In genomic region chrX:135403374-135403773, GRCh38 we compare ENCODE assay signal across 18 cellular contexts. TPM values are rescaled to one million over a fixed set of nuclear protein-coding genes. Genes with fewer than 3 reads are reported as not detected.
DNase-seq lines count a peak whose midpoint lies in the region; ATAC-seq, FAIRE-seq and TF ChIP-seq lines count a peak whose summit lies in the region.
"Had no signal": no experiment of that assay in that cellular context is flagged by ENCODE, and none has a peak within 500 bp of the region (broad histone marks: within the 10 kb centered on the region; RNA-seq: fewer than 3 reads in every experiment).

No MANE protein-coding gene starts in this region.

- H3K36me3 Mint-ChIP-seq in activated CD4-positive, alpha-beta memory T cell treated with anti-CD3 and anti-CD28 coated beads, Interleukin-2, amount 10 ng/mL, durations not matched to agents 7 days and 5 days (ENCODE audit: low read depth) = no peaks in the 10 kb centered on the region
- H3K36me3 Mint-ChIP-seq in activated CD4-positive, alpha-beta memory T cell treated with anti-CD3 and anti-CD28 coated beads for 36 hours = no peaks in the 10 kb centered on the region
- H3K36me3 Mint-ChIP-seq in CD8-positive, alpha-beta T cell = no peaks in the 10 kb centered on the region
- no peaks in the 10 kb centered on the region for H3K36me3 Mint-ChIP-seq in activated T-helper 1 cell treated with anti-CD3 and anti-CD28 coated beads, Interleukin-12 subunit alpha, Interleukin-12 subunit beta, Interleukin-2, Interleukin-4 antibody, amounts not matched to agents 30 ng/mL and 10 ng/mL and 1 ng/mL, durations not matched to agents 14 hours and 24 hours and 36 hours (ENCODE audit: low read depth)

- POLR2A ChIA-PET in activated CD4-positive, alpha-beta memory T cell treated with anti-CD3 and anti-CD28 coated beads, Interleukin-2, amount 10 ng/mL, durations not matched to agents 7 days and 5 days (lab: Charles Lee) = no interaction called here
- POLR2A ChIA-PET in activated CD4-positive, alpha-beta memory T cell treated with anti-CD3 and anti-CD28 coated beads for 36 hours (lab: Charles Lee) = no interaction called here
- POLR2A ChIA-PET in CD8-positive, alpha-beta T cell (lab: Charles Lee) = interaction anchor here (0.6 to 1.0 kb wide), 2 partner anchors 13 to 19 kb away, joined by 3 read pairs; partner anchors contain the start of gene SMIM10L2A

- DNase-seq in activated CD4-positive, alpha-beta memory T cell treated with anti-CD3 and anti-CD28 coated beads, Interleukin-2, amount 10 ng/mL, durations not matched to agents 7 days and 5 days = no peak
- no peak for DNase-seq in activated CD4-positive, alpha-beta memory T cell treated with anti-CD3 and anti-CD28 coated beads for 36 hours
- DNase-seq in CD8-positive, alpha-beta T cell = no peak
- DNase-seq in activated T-helper 1 cell treated with anti-CD3 and anti-CD28 coated beads, Interleukin-12 subunit alpha, Interleukin-12 subunit beta, Interleukin-2, Interleukin-4 antibody, amounts not matched to agents 30 ng/mL and 10 ng/mL and 1 ng/mL, durations not matched to agents 14 hours and 24 hours and 36 hours (ENCODE audit: low spot score) = no peak
- DNase-seq in left lung (no peak), NCI-H524 (lab: John Stamatoyannopoulos, UW) (no peak), kidney (no peak), NCI-H2081 (lab: John Stamatoyannopoulos, UW) (no peak)
- DNase-seq: GOT3, NCI-H1436 treated with DMSO at 0.1 percent for 48 hours, NCI-H446 treated with DMSO at 0.1 percent for 48 hours, NCI-H774, PC-9 had no signal

- H3K27me3 Mint-ChIP-seq in activated CD4-positive, alpha-beta memory T cell treated with anti-CD3 and anti-CD28 coated beads, Interleukin-2, amount 10 ng/mL, durations not matched to agents 7 days and 5 days = peaks cover 4% of the 10 kb centered on the region
- no peaks in the 10 kb centered on the region for H3K27me3 Mint-ChIP-seq in activated CD4-positive, alpha-beta memory T cell treated with anti-CD3 and anti-CD28 coated beads for 36 hours
- H3K27me3 Mint-ChIP-seq in CD8-positive, alpha-beta T cell (ENCODE audit: low read depth) = no peaks in the 10 kb centered on the region
- peaks cover 4% of the 10 kb centered on the region for H3K27me3 Mint-ChIP-seq in activated T-helper 1 cell treated with anti-CD3 and anti-CD28 coated beads, Interleukin-12 subunit alpha, Interleukin-12 subunit beta, Interleukin-2, Interleukin-4 antibody, amounts not matched to agents 30 ng/mL and 10 ng/mL and 1 ng/mL, durations not matched to agents 14 hours and 24 hours and 36 hours (ENCODE audit: insufficient read depth)

- no peak overlapping the region for H3K27ac ChIP-seq in CD8-positive, alpha-beta T cell (ENCODE audit: low read depth, low read length)
- H3K27ac ChIP-seq in left lung (no peak overlapping the region), kidney (ENCODE audit: low read depth in 2 of 2, low read length in 2 of 2) (no peak overlapping the region)
- H3K27ac ChIP-seq: A549, C4-2B, HL-60, PC-9 had no signal

- H3K9me3 ChIP-seq in CD8-positive, alpha-beta T cell (ENCODE audit: low read length) = no peaks in the 10 kb centered on the region
- H3K9me3 ChIP-seq in left lung (no peaks in the 10 kb centered on the region), kidney (ENCODE audit: control insufficient read depth in 1 of 2, low read length in 2 of 2) (no peaks in the 10 kb centered on the region)
- H3K9me3 ChIP-seq: A549 had no signal

- H3K9ac ChIP-seq in kidney (ENCODE audit: low read length in 2 of 2) = no peak overlapping the region

- peaks cover 27% of the 10 kb centered on the region for H3K4me1 ChIP-seq in CD8-positive, alpha-beta T cell (ENCODE audit: insufficient read depth, low read length)
- H3K4me1 ChIP-seq in left lung = no peaks in the 10 kb centered on the region
- no peaks in the 10 kb centered on the region for H3K4me1 ChIP-seq in kidney (ENCODE audit: control insufficient read depth in 1 of 2, insufficient read depth in 1 of 2, low read depth in 1 of 2, low read length in 2 of 2)
- H3K4me1 ChIP-seq: A549 had no signal

- H3K4me3 ChIP-seq in CD8-positive, alpha-beta T cell (ENCODE audit: low read depth, low read length) = no peak overlapping the region
- H3K4me3 ChIP-seq in left lung (no peak overlapping the region), kidney (ENCODE audit: low read length in 2 of 2) (no peak overlapping the region)
- H3K4me3 ChIP-seq: A549, K562, PC-9 had no signal

- H3K4me3 Mint-ChIP-seq in activated CD4-positive, alpha-beta memory T cell treated with anti-CD3 and anti-CD28 coated beads, Interleukin-2, amount 10 ng/mL, durations not matched to agents 7 days and 5 days = no peak overlapping the region
- no peak overlapping the region for H3K4me3 Mint-ChIP-seq in activated CD4-positive, alpha-beta memory T cell treated with anti-CD3 and anti-CD28 coated beads for 36 hours
- peak overlapping the region; percentile 24 for H3K4me3 Mint-ChIP-seq in CD8-positive, alpha-beta T cell
- H3K4me3 Mint-ChIP-seq in activated T-helper 1 cell treated with anti-CD3 and anti-CD28 coated beads, Interleukin-12 subunit alpha, Interleukin-12 subunit beta, Interleukin-2, Interleukin-4 antibody, amounts not matched to agents 30 ng/mL and 10 ng/mL and 1 ng/mL, durations not matched to agents 14 hours and 24 hours and 36 hours = peak overlapping the region; percentile 41

- H3K4me1 Mint-ChIP-seq in activated CD4-positive, alpha-beta memory T cell treated with anti-CD3 and anti-CD28 coated beads, Interleukin-2, amount 10 ng/mL, durations not matched to agents 7 days and 5 days = peaks cover 14% of the 10 kb centered on the region
- peaks cover 14% of the 10 kb centered on the region for H3K4me1 Mint-ChIP-seq in activated CD4-positive, alpha-beta memory T cell treated with anti-CD3 and anti-CD28 coated beads for 36 hours (ENCODE audit: low read depth)
- peaks cover 32% of the 10 kb centered on the region for H3K4me1 Mint-ChIP-seq in CD8-positive, alpha-beta T cell (ENCODE audit: low read depth)
- H3K4me1 Mint-ChIP-seq in activated T-helper 1 cell treated with anti-CD3 and anti-CD28 coated beads, Interleukin-12 subunit alpha, Interleukin-12 subunit beta, Interleukin-2, Interleukin-4 antibody, amounts not matched to agents 30 ng/mL and 10 ng/mL and 1 ng/mL, durations not matched to agents 14 hours and 24 hours and 36 hours (ENCODE audit: low read depth) = peaks cover 12% of the 10 kb centered on the region

- ATAC-seq in CD8-positive, alpha-beta T cell = no peak
- peak; percentile 86 for ATAC-seq in left lung
- ATAC-seq: A549, K562 had no signal

- CTCF ChIA-PET in activated CD4-positive, alpha-beta memory T cell treated with anti-CD3 and anti-CD28 coated beads, Interleukin-2, amount 10 ng/mL, durations not matched to agents 7 days and 5 days (lab: Charles Lee) = no interaction called here
- CTCF ChIA-PET in activated CD4-positive, alpha-beta memory T cell treated with anti-CD3 and anti-CD28 coated beads for 36 hours (lab: Charles Lee) = no interaction called here
- CTCF ChIA-PET in CD8-positive, alpha-beta T cell (lab: Charles Lee) = no interaction called here

- FAIRE-seq in kidney (lab: Jason Lieb, UNC) = no peak
- FAIRE-seq: D721Med, K562 had no signal

- intact Hi-C loops in activated CD4-positive, alpha-beta memory T cell treated with anti-CD3 and anti-CD28 coated beads for 36 hours (cut with micrococcal nuclease) = no loop called here
- intact Hi-C loops in CD8-positive, alpha-beta T cell (cut with DNase I, micrococcal nuclease) = no loop called here
- intact Hi-C loops in activated T-helper 1 cell treated with anti-CD3 and anti-CD28 coated beads, Interleukin-12 subunit alpha, Interleukin-12 subunit beta, Interleukin-2, Interleukin-4 antibody, amounts not matched to agents 30 ng/mL and 10 ng/mL and 1 ng/mL, durations not matched to agents 14 hours and 24 hours and 36 hours (cut with micrococcal nuclease) = no loop called here
- intact Hi-C loops in left lung (cut with DNase I) = no loop called here
- intact Hi-C loops in kidney (cut with DNase I) = no loop called here

- TF ChIP-seq CTCF in CD8-positive, alpha-beta T cell (IDR thresholded peaks at IDR 0.05) = no peak
- TF ChIP-seq CTCF in left lung (IDR thresholded peaks at IDR 0.05) (no peak), kidney (IDR thresholded peaks at IDR 0.05; ENCODE audit: borderline replicate concordance, extremely low read depth, insufficient read depth) (no peak)

- H3K27me3 ChIP-seq in CD8-positive, alpha-beta T cell (ENCODE audit: insufficient read depth, low read length) = no peaks in the 10 kb centered on the region
- no peaks in the 10 kb centered on the region for H3K27me3 ChIP-seq in left lung

- H3K36me3 ChIP-seq in CD8-positive, alpha-beta T cell (ENCODE audit: insufficient read depth, low read length) = no peaks in the 10 kb centered on the region
- H3K36me3 ChIP-seq in left lung (no peaks in the 10 kb centered on the region), kidney (ENCODE audit: control insufficient read depth in 1 of 2, insufficient read depth in 2 of 2, low read length in 2 of 2) (no peaks in the 10 kb centered on the region)

- no peaks in the 10 kb centered on the region for H3K9me3 Mint-ChIP-seq in activated CD4-positive, alpha-beta memory T cell treated with anti-CD3 and anti-CD28 coated beads, Interleukin-2, amount 10 ng/mL, durations not matched to agents 7 days and 5 days
- no peaks in the 10 kb centered on the region for H3K9me3 Mint-ChIP-seq in activated CD4-positive, alpha-beta memory T cell treated with anti-CD3 and anti-CD28 coated beads for 36 hours
- no peaks in the 10 kb centered on the region for H3K9me3 Mint-ChIP-seq in CD8-positive, alpha-beta T cell
- no peaks in the 10 kb centered on the region for H3K9me3 Mint-ChIP-seq in activated T-helper 1 cell treated with anti-CD3 and anti-CD28 coated beads, Interleukin-12 subunit alpha, Interleukin-12 subunit beta, Interleukin-2, Interleukin-4 antibody, amounts not matched to agents 30 ng/mL and 10 ng/mL and 1 ng/mL, durations not matched to agents 14 hours and 24 hours and 36 hours

- peak overlapping the region; percentile 36 for H3K27ac Mint-ChIP-seq in activated CD4-positive, alpha-beta memory T cell treated with anti-CD3 and anti-CD28 coated beads, Interleukin-2, amount 10 ng/mL, durations not matched to agents 7 days and 5 days
- no peak overlapping the region for H3K27ac Mint-ChIP-seq in activated CD4-positive, alpha-beta memory T cell treated with anti-CD3 and anti-CD28 coated beads for 36 hours
- peak overlapping the region; percentile 19 for H3K27ac Mint-ChIP-seq in CD8-positive, alpha-beta T cell
- peak overlapping the region; percentile 31 for H3K27ac Mint-ChIP-seq in activated T-helper 1 cell treated with anti-CD3 and anti-CD28 coated beads, Interleukin-12 subunit alpha, Interleukin-12 subunit beta, Interleukin-2, Interleukin-4 antibody, amounts not matched to agents 30 ng/mL and 10 ng/mL and 1 ng/mL, durations not matched to agents 14 hours and 24 hours and 36 hours

RNA-seq across cellular contexts. Expression of gene SMIM10L2A, which starts 18.4 kb away (rescaled TPM):
- under 1 TPM; 0.33 to 0.45 TPM for total RNA-seq in activated CD4-positive, alpha-beta memory T cell treated with anti-CD3 and anti-CD28 coated beads, Interleukin-2, amount 10 ng/mL, durations not matched to agents 7 days and 5 days
- under 1 TPM; 0.24 to 0.31 TPM for total RNA-seq in activated CD4-positive, alpha-beta memory T cell treated with anti-CD3 and anti-CD28 coated beads for 36 hours
- total RNA-seq in CD8-positive, alpha-beta T cell = 1 to 10 TPM; 1.3 to 1.4 TPM
- total RNA-seq in activated T-helper 1 cell treated with anti-CD3 and anti-CD28 coated beads, Interleukin-12 subunit alpha, Interleukin-12 subunit beta, Interleukin-2, Interleukin-4 antibody, amounts not matched to agents 30 ng/mL and 10 ng/mL and 1 ng/mL, durations not matched to agents 14 hours and 24 hours and 36 hours = 1.3 TPM in 2 replicates
- total RNA-seq in left lung (1 to 10 TPM; 2.4 to 6.4 TPM), kidney (3.5 TPM)
- 8.2 TPM for polyA plus RNA-seq in kidney (ENCODE audit: insufficient read depth, low read depth, low replicate concordance)
- total RNA-seq: PC-9 had no signal

RNA-seq across cellular contexts. Expression of gene ZNF449, which starts 58.8 kb away (rescaled TPM):
- total RNA-seq in activated CD4-positive, alpha-beta memory T cell treated with anti-CD3 and anti-CD28 coated beads, Interleukin-2, amount 10 ng/mL, durations not matched to agents 7 days and 5 days = 1 to 10 TPM; 4.7 to 4.8 TPM
- total RNA-seq in activated CD4-positive, alpha-beta memory T cell treated with anti-CD3 and anti-CD28 coated beads for 36 hours = 1 to 10 TPM; 1.5 to 2.0 TPM
- 1 to 10 TPM in 1 of 2 experiments, under 1 TPM in 1; 0.65 to 1.1 TPM for total RNA-seq in CD8-positive, alpha-beta T cell
- total RNA-seq in activated T-helper 1 cell treated with anti-CD3 and anti-CD28 coated beads, Interleukin-12 subunit alpha, Interleukin-12 subunit beta, Interleukin-2, Interleukin-4 antibody, amounts not matched to agents 30 ng/mL and 10 ng/mL and 1 ng/mL, durations not matched to agents 14 hours and 24 hours and 36 hours = 0.73 and 0.98 TPM in 2 replicates
- total RNA-seq in left lung = 1 to 10 TPM; 6.2 to 6.4 TPM
- total RNA-seq in kidney = 8.7 TPM
- polyA plus RNA-seq in kidney (ENCODE audit: insufficient read depth, low read depth, low replicate concordance) = 3.1 TPM

RNA-seq across cellular contexts. Expression of gene ZNF75D, which starts 59.5 kb away (rescaled TPM):
- total RNA-seq in activated CD4-positive, alpha-beta memory T cell treated with anti-CD3 and anti-CD28 coated beads, Interleukin-2, amount 10 ng/mL, durations not matched to agents 7 days and 5 days = 10 to 100 TPM; 11.8 to 11.9 TPM
- total RNA-seq in activated CD4-positive, alpha-beta memory T cell treated with anti-CD3 and anti-CD28 coated beads for 36 hours = 1 to 10 TPM; 4.5 to 5.1 TPM
- total RNA-seq in CD8-positive, alpha-beta T cell = 1 to 10 TPM; 5.6 to 5.9 TPM
- 8.1 and 9.3 TPM in 2 replicates for total RNA-seq in activated T-helper 1 cell treated with anti-CD3 and anti-CD28 coated beads, Interleukin-12 subunit alpha, Interleukin-12 subunit beta, Interleukin-2, Interleukin-4 antibody, amounts not matched to agents 30 ng/mL and 10 ng/mL and 1 ng/mL, durations not matched to agents 14 hours and 24 hours and 36 hours
- total RNA-seq in left lung = 10 to 100 TPM in 1 of 2 donors, 1 to 10 TPM in 1; 9.3 to 11.0 TPM
- total RNA-seq in kidney = 11.6 TPM
- polyA plus RNA-seq in kidney (ENCODE audit: insufficient read depth, low read depth, low replicate concordance) = 8.5 TPM

Comparison
In these comparisons a context has a peak if more than half of its experiments do, and no peak if none do; other contexts are left out.
1. H3K4me3 Mint-ChIP-seq: peak in CD8-positive, alpha-beta T cell (single experiment) and activated T-helper 1 cell treated with anti-CD3 and anti-CD28 coated beads, Interleukin-12 subunit alpha, Interleukin-12 subunit beta, Interleukin-2, Interleukin-4 antibody, amounts not matched to agents 30 ng/mL and 10 ng/mL and 1 ng/mL, durations not matched to agents 14 hours and 24 hours and 36 hours (single experiment); none in activated CD4-positive, alpha-beta memory T cell treated with anti-CD3 and anti-CD28 coated beads, Interleukin-2, amount 10 ng/mL, durations not matched to agents 7 days and 5 days (single experiment) and activated CD4-positive, alpha-beta memory T cell treated with anti-CD3 and anti-CD28 coated beads for 36 hours (single experiment).